Comparison of ENCODE assay signal across 18 cellular contexts in genomic region chr13:19646062-19646461, GRCh38.
"Had no signal": no experiment of that assay in that cellular context is flagged by ENCODE, and none has a peak within 500 bp of the region (broad histone marks: within the 10 kb centered on the region; RNA-seq: fewer than 3 reads in every experiment).

No MANE protein-coding gene starts in this region.

- H3K27me3 ChIP-seq: adrenal gland, breast epithelium, esophagus muscularis mucosa, gastroesophageal sphincter, heart left ventricle, pancreas, sigmoid colon, spleen, thyroid gland had no signal

- H3K4me3 Mint-ChIP-seq: activated naive CD4-positive, alpha-beta T cell treated with anti-CD3 and anti-CD28 coated beads, Interleukin-2, amount 10 ng/mL, durations not matched to agents 7 days and 5 days; naive thymus-derived CD8-positive, alpha-beta T cell; stimulated activated memory B cell treated with anti-CD40 and anti-IgM and Interleukin-4, amounts not matched to agents 10 μg/mL and 1 μg/mL and 100 μg/mL, for 72 hours had no signal

- H3K9me3 ChIP-seq: adrenal gland, breast epithelium, esophagus muscularis mucosa, gastroesophageal sphincter, heart left ventricle, pancreas, sigmoid colon, spleen, thyroid gland had no signal

- H3K36me3 ChIP-seq: breast epithelium had no signal

- H3K27ac ChIP-seq: adrenal gland, breast epithelium, esophagus muscularis mucosa, gastroesophageal sphincter, heart left ventricle, pancreas, sigmoid colon, spleen, thyroid gland, WERI-Rb-1 had no signal

- H3K4me3 ChIP-seq: adrenal gland, breast epithelium, esophagus muscularis mucosa, gastroesophageal sphincter, heart left ventricle, pancreas, sigmoid colon, spleen, thyroid gland had no signal

- H3K9me3 Mint-ChIP-seq: activated naive CD4-positive, alpha-beta T cell treated with anti-CD3 and anti-CD28 coated beads, Interleukin-2, amount 10 ng/mL, durations not matched to agents 7 days and 5 days; naive thymus-derived CD8-positive, alpha-beta T cell; stimulated activated memory B cell treated with anti-CD40 and anti-IgM and Interleukin-4, amounts not matched to agents 10 μg/mL and 1 μg/mL and 100 μg/mL, for 72 hours had no signal

- H3K4me1 ChIP-seq: adrenal gland, breast epithelium, pancreas, sigmoid colon, thyroid gland had no signal

- DNase-seq: activated CD4-positive, alpha-beta T cell treated with anti-CD3 and anti-CD28 coated beads for 1 hour; activated CD4-positive, alpha-beta T cell treated with anti-CD3 and anti-CD28 coated beads, Interleukin-2, amount 50 U/mL, for 48 hours; activated naive CD4-positive, alpha-beta T cell treated with anti-CD3 and anti-CD28 coated beads, Interleukin-2, amount 10 ng/mL, durations not matched to agents 7 days and 5 days; adrenal gland; effector CD4-positive, alpha-beta T cell; heart left ventricle; mesenchymal stem cell; naive thymus-derived CD8-positive, alpha-beta T cell; pancreas; sigmoid colon; spleen; stimulated activated CD4-positive, alpha-beta T cell treated with anti-CD3 and anti-CD28 coated beads, Interleukin-4, amount 100 ng/mL, for 4 hours; thyroid gland; WERI-Rb-1 had no signal

- H3K27ac Mint-ChIP-seq: activated naive CD4-positive, alpha-beta T cell treated with anti-CD3 and anti-CD28 coated beads, Interleukin-2, amount 10 ng/mL, durations not matched to agents 7 days and 5 days; stimulated activated memory B cell treated with anti-CD40 and anti-IgM and Interleukin-4, amounts not matched to agents 10 μg/mL and 1 μg/mL and 100 μg/mL, for 72 hours had no signal

- H3K27me3 Mint-ChIP-seq: activated naive CD4-positive, alpha-beta T cell treated with anti-CD3 and anti-CD28 coated beads, Interleukin-2, amount 10 ng/mL, durations not matched to agents 7 days and 5 days; naive thymus-derived CD8-positive, alpha-beta T cell; stimulated activated memory B cell treated with anti-CD40 and anti-IgM and Interleukin-4, amounts not matched to agents 10 μg/mL and 1 μg/mL and 100 μg/mL, for 72 hours had no signal

- ATAC-seq: gastroesophageal sphincter; heart left ventricle; naive thymus-derived CD8-positive, alpha-beta T cell; pancreas; stimulated activated memory B cell treated with anti-CD40 and anti-IgM and Interleukin-4, amounts not matched to agents 10 μg/mL and 1 μg/mL and 100 μg/mL, for 72 hours had no signal
